32 cellular contexts compared by ENCODE assay signal in the genomic region with DNA sequence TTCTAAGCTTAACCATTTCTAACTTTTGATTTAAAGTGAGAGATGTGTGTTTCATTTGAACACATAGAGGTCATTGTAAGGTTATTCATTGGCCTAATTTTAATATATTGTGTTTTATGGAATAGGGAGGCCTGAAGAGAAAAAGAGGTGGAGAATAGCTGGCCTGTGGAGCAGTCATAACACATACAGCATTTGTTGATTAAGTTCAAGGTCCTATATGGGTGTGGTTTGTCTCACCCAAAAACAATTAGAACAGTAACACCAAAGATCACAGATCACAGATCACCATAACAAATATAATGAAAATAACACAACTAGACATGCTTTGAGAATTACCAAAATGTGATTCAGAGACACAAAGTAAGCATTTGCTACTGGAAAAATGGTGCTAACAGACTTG.
"Had no signal": no experiment of that assay in that cellular context is flagged by ENCODE, and none has a peak within 500 bp of the region (broad histone marks: within the 10 kb centered on the region; RNA-seq: fewer than 3 reads in every experiment).

No MANE protein-coding gene starts in this region.

- H3K9ac ChIP-seq: parathyroid adenoma had no signal

- H3K4me3 ChIP-seq: ovary, psoas muscle, right lobe of liver, sigmoid colon, smooth muscle cell, spleen, suprapubic skin, testis, tibial artery, transverse colon, upper lobe of right lung, uterus had no signal

- H3K9me3 Mint-ChIP-seq: nephron progenitor cell; stimulated activated memory B cell treated with anti-CD40 and anti-IgM and Interleukin-4, amounts not matched to agents 10 μg/mL and 1 μg/mL and 100 μg/mL, for 72 hours; stimulated activated naive CD8-positive, alpha-beta T cell treated with anti-CD3 and anti-CD28 coated beads, Interleukin-15, amount 100 ng/mL, for 72 hours; type B pancreatic cell had no signal

- H3K27ac ChIP-seq: ovary, parathyroid adenoma, psoas muscle, right lobe of liver, sigmoid colon, spleen, suprapubic skin, testis, tibial artery, upper lobe of right lung, uterus had no signal

- H3K27ac Mint-ChIP-seq: naive thymus-derived CD8-positive, alpha-beta T cell; natural killer cell treated with Interleukin-12 subunit alpha and Interleukin-12 subunit beta and Interleukin-15 and Interleukin-18, amount 100 ng/mL, for 72 hours; nephron progenitor cell; progenitor cell of endocrine pancreas; stimulated activated memory B cell treated with anti-CD40 and anti-IgM and Interleukin-4, amounts not matched to agents 10 μg/mL and 1 μg/mL and 100 μg/mL, for 72 hours; stimulated activated naive CD8-positive, alpha-beta T cell treated with anti-CD3 and anti-CD28 coated beads, Interleukin-15, amount 100 ng/mL, for 72 hours; type B pancreatic cell had no signal

- H3K4me1 ChIP-seq: parathyroid adenoma, psoas muscle, right lobe of liver, sigmoid colon, spleen, suprapubic skin, testis, upper lobe of right lung, uterus had no signal

- H3K36me3 ChIP-seq: ovary, right lobe of liver, sigmoid colon, spleen, suprapubic skin, tibial artery, transverse colon, upper lobe of right lung, uterus had no signal

- H3K27me3 ChIP-seq: ovary, right lobe of liver, sigmoid colon, spleen, suprapubic skin, testis, tibial artery, transverse colon, upper lobe of right lung, uterus had no signal

- ATAC-seq: naive thymus-derived CD8-positive, alpha-beta T cell; natural killer cell treated with Interleukin-12 subunit alpha and Interleukin-12 subunit beta and Interleukin-15 and Interleukin-18, amount 100 ng/mL, for 72 hours; psoas muscle; right cardiac atrium; stimulated activated memory B cell treated with anti-CD40 and anti-IgM and Interleukin-4, amounts not matched to agents 10 μg/mL and 1 μg/mL and 100 μg/mL, for 72 hours; stimulated activated naive CD8-positive, alpha-beta T cell treated with anti-CD3 and anti-CD28 coated beads, Interleukin-15, amount 100 ng/mL, for 72 hours; stimulated activated naive CD8-positive, alpha-beta T cell treated with anti-CD3 and anti-CD28 coated beads, Interleukin-15, Interleukin-2, amounts not matched to agents 100 U/mL and 50 U/mL, for 24 hours; upper lobe of right lung had no signal

- H2AFZ ChIP-seq: parathyroid adenoma had no signal

- H3K9me3 ChIP-seq: ovary, right lobe of liver, sigmoid colon, suprapubic skin, testis, transverse colon, upper lobe of right lung had no signal

- H3K4me2 ChIP-seq: smooth muscle cell had no signal

- H3K36me3 Mint-ChIP-seq: naive thymus-derived CD8-positive, alpha-beta T cell; natural killer cell treated with Interleukin-12 subunit alpha and Interleukin-12 subunit beta and Interleukin-15 and Interleukin-18, amount 100 ng/mL, for 72 hours; stimulated activated memory B cell treated with anti-CD40 and anti-IgM and Interleukin-4, amounts not matched to agents 10 μg/mL and 1 μg/mL and 100 μg/mL, for 72 hours; type B pancreatic cell had no signal

- H3K79me2 ChIP-seq: parathyroid adenoma had no signal

- DNase-seq: naive thymus-derived CD8-positive, alpha-beta T cell; nephron progenitor cell; occipital lobe; ovary; posterior cingulate gyrus; psoas muscle; right cardiac atrium; right lobe of liver; sigmoid colon; spleen; stimulated activated CD4-positive, alpha-beta T cell treated with anti-CD3 and anti-CD28 coated beads, Interleukin-12 subunit alpha, Interleukin-12 subunit beta, amount 100 ng/mL, for 4 hours; stimulated activated CD4-positive, alpha-beta T cell treated with anti-CD3 and anti-CD28 coated beads, Interleukin-1b, Interleukin-23, amount 100 ng/mL, for 48 hours; stimulated activated CD4-positive, alpha-beta T cell treated with anti-CD3 and anti-CD28 coated beads, Interleukin-4, amount 100 ng/mL, for 1 hour; stimulated activated CD4-positive, alpha-beta T cell treated with anti-CD3 and anti-CD28 coated beads, Interleukin-4, amount 100 ng/mL, for 4 hours; stimulated activated CD8-positive, alpha-beta memory T cell treated with anti-CD3 and anti-CD28 coated beads, Interleukin-4, amount 100 ng/mL, for 48 hours; stimulated activated naive CD4-positive, alpha-beta T cell; stimulated activated naive CD8-positive, alpha-beta T cell treated with anti-CD3 and anti-CD28 coated beads, Interleukin-15, amount 100 ng/mL, for 72 hours; stimulated activated naive CD8-positive, alpha-beta T cell treated with anti-CD3 and anti-CD28 coated beads, Interleukin-15, Interleukin-2, amounts not matched to agents 100 U/mL and 50 U/mL, for 24 hours; substantia nigra; testis; tibial artery; transverse colon; upper lobe of right lung; uterus had no signal

- H3K4me1 Mint-ChIP-seq: naive thymus-derived CD8-positive, alpha-beta T cell; nephron progenitor cell; neural crest cell; stimulated activated memory B cell treated with anti-CD40 and anti-IgM and Interleukin-4, amounts not matched to agents 10 μg/mL and 1 μg/mL and 100 μg/mL, for 72 hours; stimulated activated naive CD8-positive, alpha-beta T cell treated with anti-CD3 and anti-CD28 coated beads, Interleukin-15, amount 100 ng/mL, for 72 hours had no signal

- H3K27me3 Mint-ChIP-seq: natural killer cell treated with Interleukin-12 subunit alpha and Interleukin-12 subunit beta and Interleukin-15 and Interleukin-18, amount 100 ng/mL, for 72 hours; progenitor cell of endocrine pancreas; stimulated activated memory B cell treated with anti-CD40 and anti-IgM and Interleukin-4, amounts not matched to agents 10 μg/mL and 1 μg/mL and 100 μg/mL, for 72 hours; stimulated activated naive CD8-positive, alpha-beta T cell treated with anti-CD3 and anti-CD28 coated beads, Interleukin-15, amount 100 ng/mL, for 72 hours; type B pancreatic cell had no signal

- H3K4me3 Mint-ChIP-seq: naive thymus-derived CD8-positive, alpha-beta T cell; natural killer cell treated with Interleukin-12 subunit alpha and Interleukin-12 subunit beta and Interleukin-15 and Interleukin-18, amount 100 ng/mL, for 72 hours; nephron progenitor cell; neural crest cell; stimulated activated memory B cell treated with anti-CD40 and anti-IgM and Interleukin-4, amounts not matched to agents 10 μg/mL and 1 μg/mL and 100 μg/mL, for 72 hours; stimulated activated naive CD8-positive, alpha-beta T cell treated with anti-CD3 and anti-CD28 coated beads, Interleukin-15, amount 100 ng/mL, for 72 hours; type B pancreatic cell had no signal
